18 cellular contexts compared by ENCODE assay signal in genomic region chr17:43334744-43335400, GRCh38.
DNase-seq lines count a peak whose midpoint lies in the region; ATAC-seq, FAIRE-seq and TF ChIP-seq lines count a peak whose summit lies in the region.
"Had no signal": no experiment of that assay in that cellular context is flagged by ENCODE, and none has a peak within 500 bp of the region (broad histone marks: within the 10 kb centered on the region; RNA-seq: fewer than 3 reads in every experiment).

No MANE protein-coding gene starts in this region.

- TF ChIP-seq CTCF in A549 (IDR thresholded peaks at IDR 0.05) (no peak), fibroblast of villous mesenchyme (IDR thresholded peaks at IDR 0.05; ENCODE audit: insufficient read depth, low read depth, low read length) (no peak), osteoblast (IDR thresholded peaks at IDR 0.05; ENCODE audit: extremely low read depth, low read depth, low read length) (no peak), neural progenitor cell (IDR thresholded peaks at IDR 0.05) (no peak), mammary epithelial cell (conservative IDR thresholded peaks at IDR 0.05 in 1 of 2, IDR thresholded peaks at IDR 0.05 in 1 of 2; ENCODE audit: extremely low read depth in 1 of 2, insufficient read depth in 1 of 2, low read depth in 1 of 2, low read length in 2 of 2) (no peak)

- BruUV-seq in mammary epithelial cell (replicated peaks; lab: Mats Ljungman, UMichigan) = no TSS peak

- H3K36me3 Mint-ChIP-seq in CD4-positive, alpha-beta memory T cell = no peaks in the 10 kb centered on the region
- H3K36me3 Mint-ChIP-seq in neural progenitor cell = no peaks in the 10 kb centered on the region
- H3K36me3 Mint-ChIP-seq: activated naive CD4-positive, alpha-beta T cell treated with anti-CD3 and anti-CD28 coated beads, Interleukin-2, amount 50 U/mL, for 72 hours; CD8-positive, alpha-beta T cell; naive thymus-derived CD4-positive, alpha-beta T cell had no signal

- H3K4me3 Mint-ChIP-seq in CD4-positive, alpha-beta memory T cell = no peak overlapping the region
- no peak overlapping the region for H3K4me3 Mint-ChIP-seq in neural progenitor cell

- H3F3A ChIP-seq in neural progenitor cell (ENCODE audit: low read depth) = peaks cover 65% of the 10 kb centered on the region

- peaks cover 6 to 21% (median 13%) of the 10 kb centered on the region in 4 donors for H3K4me1 Mint-ChIP-seq in CD4-positive, alpha-beta memory T cell
- peaks cover 27% of the 10 kb centered on the region for H3K4me1 Mint-ChIP-seq in neural progenitor cell

- intact Hi-C loops in CD4-positive, alpha-beta memory T cell (cut with micrococcal nuclease) = loop anchor here (1.0 to 5.0 kb wide), 2 partner anchors 313 to 329 kb away; partner anchors contain the start of genes IFI35 and VAT1
- intact Hi-C loops in mammary epithelial cell (cut with micrococcal nuclease) = no loop called here

- dilution Hi-C loops in mammary epithelial cell (cut with HindIII; ENCODE audit: low sequenced_read_pairs) = loop anchor here (5.0 kb wide), 1 partner anchor 42 kb away; no protein-coding TSS in a partner anchor

- no peak for TF ChIP-seq RAD21 in A549 (conservative IDR thresholded peaks at IDR 0.05 in 1 of 2, IDR thresholded peaks at IDR 0.05 in 1 of 2)

- CTCF ChIA-PET in A549 (lab: Yijun Ruan, JAX) (interaction anchor here (0.6 to 12.9 kb wide), 8 partner anchors 9 to 161 kb away, joined by 3 to 178 read pairs (median 9); partner anchors contain the start of gene DHX8), mammary epithelial cell (lab: Charles Lee; ENCODE audit: low non-redundant PET) (no interaction called here)
- CTCF ChIA-PET in CD4-positive, alpha-beta memory T cell (lab: Charles Lee; ENCODE audit: partially characterized antibody) = interaction anchor here (0.7 to 9.3 kb wide), 17 partner anchors 10 to 328 kb away, joined by 3 to 208 read pairs (median 4); partner anchors contain the start of genes IFI35, NBR1 and VAT1

- peaks cover 4% of the 10 kb centered on the region; the same call in 1 of the 3 replicates for H3K4me1 ChIP-seq in A549
- H3K4me1 ChIP-seq in osteoblast (ENCODE audit: insufficient read depth, low read length) = peaks cover 5% of the 10 kb centered on the region
- H3K4me1 ChIP-seq in CD4-positive, alpha-beta memory T cell (ENCODE audit: insufficient read depth, low read length) = peaks cover 5% of the 10 kb centered on the region
- peaks cover 36% of the 10 kb centered on the region for H3K4me1 ChIP-seq in neural progenitor cell
- no peaks in the 10 kb centered on the region for H3K4me1 ChIP-seq in mammary epithelial cell (ENCODE audit: insufficient read depth, low read length)
- H3K4me1 ChIP-seq: parathyroid adenoma had no signal

- no peak for TF ChIP-seq POLR2A in A549 (IDR thresholded peaks at IDR 0.05; ENCODE audit: low read length)

- H3K9ac ChIP-seq in neural progenitor cell (no peak overlapping the region), mammary epithelial cell (ENCODE audit: insufficient read depth, low read length) (no peak overlapping the region)
- H3K9ac ChIP-seq: KMS-11, parathyroid adenoma had no signal

- H3K27me3 Mint-ChIP-seq in CD4-positive, alpha-beta memory T cell = no peaks in the 10 kb centered on the region
- peaks cover 2% of the 10 kb centered on the region for H3K27me3 Mint-ChIP-seq in neural progenitor cell (ENCODE audit: insufficient read depth, low read depth)

- no peak for FAIRE-seq in A549 (lab: Jason Lieb, UNC)
- FAIRE-seq: astrocyte, keratinocyte, urothelium cell line had no signal

- no peak for TF ChIP-seq EP300 in A549 (IDR thresholded peaks at IDR 0.05)

- H3K9me3 ChIP-seq in A549 (no peaks in the 10 kb centered on the region), osteoblast (ENCODE audit: low read depth, low read length) (no peaks in the 10 kb centered on the region), neural progenitor cell (ENCODE audit: low read depth) (no peaks in the 10 kb centered on the region), mammary epithelial cell (replicated peaks; ENCODE audit: insufficient read depth, low read length) (no peaks in the 10 kb centered on the region)
- H3K9me3 ChIP-seq in CD4-positive, alpha-beta memory T cell (ENCODE audit: control insufficient read depth in 1 of 2, low read length in 2 of 2) = no peaks in the 10 kb centered on the region
- H3K9me3 ChIP-seq: gastroesophageal sphincter had no signal

- 71% methylated on average over 7 of the region's 7 CpGs for WGBS in A549 (ENCODE audit: missing lambda C conversion rate)
- WGBS in mammary epithelial cell (ENCODE audit: low coverage, missing lambda C conversion rate) = 60% methylated on average over 7 of the region's 7 CpGs

- H3K4me2 ChIP-seq in A549 = peak overlapping the region; percentile 62; the same call in 1 of the 3 replicates
- H3K4me2 ChIP-seq in osteoblast (ENCODE audit: insufficient read depth, low read length) = no peak overlapping the region
- H3K4me2 ChIP-seq in neural progenitor cell = no peak overlapping the region
- no peak overlapping the region for H3K4me2 ChIP-seq in mammary epithelial cell (ENCODE audit: insufficient read depth, low read depth, low read length)

- no peaks in the 10 kb centered on the region for H3K9me3 Mint-ChIP-seq in CD4-positive, alpha-beta memory T cell
- H3K9me3 Mint-ChIP-seq in neural progenitor cell = peaks cover 2% of the 10 kb centered on the region
- H3K9me3 Mint-ChIP-seq: activated naive CD4-positive, alpha-beta T cell treated with anti-CD3 and anti-CD28 coated beads, Interleukin-2, amount 50 U/mL, for 72 hours; activated T-cell treated with anti-CD3 and anti-CD28 coated beads, Interleukin-2, amount 50 U/mL, for 72 hours; CD8-positive, alpha-beta T cell had no signal

- H3K27ac Mint-ChIP-seq in CD4-positive, alpha-beta memory T cell = no peak overlapping the region
- no peak overlapping the region for H3K27ac Mint-ChIP-seq in neural progenitor cell
- H3K27ac Mint-ChIP-seq: activated naive CD4-positive, alpha-beta T cell treated with anti-CD3 and anti-CD28 coated beads, Interleukin-2, amount 50 U/mL, for 72 hours; activated T-cell treated with anti-CD3 and anti-CD28 coated beads, Interleukin-2, amount 50 U/mL, for 72 hours had no signal

- H2AFZ ChIP-seq in osteoblast (ENCODE audit: low read length) = no peak overlapping the region
- H2AFZ ChIP-seq in neural progenitor cell (replicated peaks) = no peak overlapping the region
- H2AFZ ChIP-seq in mammary epithelial cell (ENCODE audit: low read depth, low read length) = no peak overlapping the region

- H3K27me3 ChIP-seq in osteoblast (ENCODE audit: insufficient read depth, low read length) = no peaks in the 10 kb centered on the region
- no peaks in the 10 kb centered on the region for H3K27me3 ChIP-seq in CD4-positive, alpha-beta memory T cell (ENCODE audit: insufficient read depth, low read length)
- no peaks in the 10 kb centered on the region for H3K27me3 ChIP-seq in neural progenitor cell
- H3K27me3 ChIP-seq in mammary epithelial cell (ENCODE audit: insufficient read depth, low read length) = no peaks in the 10 kb centered on the region
- H3K27me3 ChIP-seq: gastroesophageal sphincter had no signal

- H3K27ac ChIP-seq in A549 = no peak overlapping the region
- H3K27ac ChIP-seq in osteoblast (ENCODE audit: low read depth, low read length) = no peak overlapping the region
- no peak overlapping the region for H3K27ac ChIP-seq in CD4-positive, alpha-beta memory T cell (ENCODE audit: low read depth, low read length)
- H3K27ac ChIP-seq in neural progenitor cell = no peak overlapping the region
- H3K27ac ChIP-seq in mammary epithelial cell (ENCODE audit: insufficient read depth, low read depth, low read length) = no peak overlapping the region
- H3K27ac ChIP-seq: KMS-11, parathyroid adenoma had no signal

- H3K4me3 ChIP-seq in A549 (no peak overlapping the region), fibroblast of villous mesenchyme (ENCODE audit: low read depth, low read length) (no peak overlapping the region), osteoblast (ENCODE audit: insufficient read depth, low read length) (no peak overlapping the region), neural progenitor cell (no peak overlapping the region), mammary epithelial cell (replicated peaks in 1 of 3; ENCODE audit: insufficient read depth in 1 of 3, low read depth in 2 of 3, low read length in 3 of 3) (no peak overlapping the region)
- H3K4me3 ChIP-seq in CD4-positive, alpha-beta memory T cell (ENCODE audit: low read length in 2 of 2) = no peak overlapping the region
- H3K4me3 ChIP-seq: gastroesophageal sphincter had no signal

- peak in 1 of 2 experiments; percentile 33 for DNase-seq in A549 (ENCODE audit: low read depth in 1 of 2, low spot score in 1 of 2)
- peak; percentile 58 for DNase-seq in OCI-M1 (lab: John Stamatoyannopoulos, UW)
- DNase-seq in fibroblast of villous mesenchyme (ENCODE audit: low read depth) = peak; percentile 51
- DNase-seq in osteoblast (ENCODE audit: insufficient read length, low spot score, missing footprints) = peak; percentile 36
- no peak for DNase-seq in CD4-positive, alpha-beta memory T cell
- DNase-seq in neural progenitor cell (ENCODE audit: low spot score) = no peak
- no peak for DNase-seq in mammary epithelial cell

- in situ Hi-C loops in mammary epithelial cell (cut with MboI; ENCODE audit: low sequenced_read_pairs in 2 of 2) = loop anchor here in 1 of 2 donors (25.0 kb wide), 1 partner anchor 152 kb away; the partner anchor contains the start of gene DHX8

- ATAC-seq in A549 = no peak
- ATAC-seq in HG03025 (IDR thresholded peaks at IDR 0.05; ENCODE audit: low FRiP score, unreplicated experiment) = no peak

- POLR2A ChIA-PET in A549 (lab: Yijun Ruan, JAX) = interaction anchor here (2.2 kb wide), 1 partner anchor 26 kb away, joined by 21 read pairs; no protein-coding TSS in a partner anchor
- POLR2A ChIA-PET in CD4-positive, alpha-beta memory T cell (lab: Charles Lee; ENCODE audit: partially characterized antibody) = interaction anchor here (1.5 to 4.0 kb wide), 4 partner anchors 19 to 34 kb away, joined by 7 to 31 read pairs (median 10); no protein-coding TSS in a partner anchor

- H3K79me2 ChIP-seq in osteoblast (ENCODE audit: insufficient read depth, low read length) = no peaks in the 10 kb centered on the region
- no peaks in the 10 kb centered on the region for H3K79me2 ChIP-seq in neural progenitor cell (ENCODE audit: low read depth)
- no peaks in the 10 kb centered on the region for H3K79me2 ChIP-seq in mammary epithelial cell (ENCODE audit: insufficient read depth, low read length)
- H3K79me2 ChIP-seq: parathyroid adenoma had no signal

- no peaks in the 10 kb centered on the region for H3K36me3 ChIP-seq in osteoblast (ENCODE audit: insufficient read depth, low read length)
- no peaks in the 10 kb centered on the region for H3K36me3 ChIP-seq in CD4-positive, alpha-beta memory T cell (ENCODE audit: insufficient read depth, low read length)
- no peaks in the 10 kb centered on the region for H3K36me3 ChIP-seq in neural progenitor cell
- H3K36me3 ChIP-seq in mammary epithelial cell (ENCODE audit: insufficient read depth, low read length) = no peaks in the 10 kb centered on the region
- H3K36me3 ChIP-seq: gastroesophageal sphincter had no signal

- H4K20me1 ChIP-seq in osteoblast (ENCODE audit: insufficient read depth, low read length) (peaks cover 6% of the 10 kb centered on the region), neural progenitor cell (ENCODE audit: low read depth) (peaks cover 4% of the 10 kb centered on the region), mammary epithelial cell (ENCODE audit: insufficient read depth, low read length) (no peaks in the 10 kb centered on the region)

TF ChIP-seq in A549, 52 proteins besides CTCF, POLR2A, EP300 and RAD21 (continues in another document):
- no peak for TF ChIP-seq PHF8 (IDR thresholded peaks at IDR 0.05; ENCODE audit: borderline replicate concordance, low read depth)

Comparison
In these comparisons a context has a peak if more than half of its experiments do, and no peak if none do; other contexts are left out.
1. DNase-seq: peak in OCI-M1 (single experiment), fibroblast of villous mesenchyme (single experiment) and osteoblast (single experiment); none in CD4-positive, alpha-beta memory T cell (0 of 5), neural progenitor cell (single experiment) and mammary epithelial cell (single experiment).